ENCODE assay signal across 29 cellular contexts in genomic region chr11:116439480-116439759, GRCh38.
"Had no signal": no experiment of that assay in that cellular context is flagged by ENCODE, and none has a peak within 500 bp of the region (broad histone marks: within the 10 kb centered on the region; RNA-seq: fewer than 3 reads in every experiment).

No MANE protein-coding gene starts in this region.

- H3K9me3 ChIP-seq: Peyer's patch had no signal

- ATAC-seq: activated CD4-positive, alpha-beta T cell treated with anti-CD3 and anti-CD28 coated beads for 36 hours; activated CD4-positive, CD25-positive, alpha-beta regulatory T cell treated with anti-CD3 and anti-CD28 coated beads, Interleukin-2, amount 50 U/mL, for 24 hours; activated CD8-positive, alpha-beta T cell treated with anti-CD3 and anti-CD28 coated beads, Interleukin-2, amount 10 ng/mL, durations not matched to agents 7 days and 5 days; PC-3; Right ventricle myocardium inferior; WTC11 had no signal

- H3K27me3 ChIP-seq: ascending aorta, Peyer's patch had no signal

- DNase-seq: activated CD4-positive, alpha-beta T cell treated with anti-CD3 and anti-CD28 coated beads for 36 hours; activated CD4-positive, alpha-beta T cell treated with anti-CD3 and anti-CD28 coated beads, Interleukin-2, amount 10 ng/mL, durations not matched to agents 7 days and 5 days; activated CD4-positive, alpha-beta T cell treated with anti-CD3 and anti-CD28 coated beads, Interleukin-2, amount 50 U/mL, for 48 hours; activated CD8-positive, alpha-beta T cell treated with anti-CD3 and anti-CD28 coated beads, Interleukin-2, amount 10 ng/mL, durations not matched to agents 7 days and 5 days; activated gamma-delta T cell; activated naive CD4-positive, alpha-beta T cell treated with Interleukin-2 at 50 U/mL for 16 hours; activated naive CD8-positive, alpha-beta T cell treated with anti-CD3 and anti-CD28 coated beads, Interleukin-2, amount 10 ng/mL, durations not matched to agents 7 days and 5 days; activated T-cell treated with anti-CD3 and anti-CD28 coated beads, Interleukin-2, amount 50 U/mL, for 24 hours; NCI-H1105; NCI-H1417 treated with DMSO at 0.1 percent for 48 hours; NCI-H187 treated with DMSO at 0.1 percent for 48 hours; NCI-H2081; NCI-H345; NCI-H524 treated with DMSO at 0.1 percent for 48 hours; NCI-H774; NK-92 treated with Interleukin-12 subunit alpha and Interleukin-12 subunit beta, amount 100 ng/mL, for 24 hours; PC-3; Peyer's patch; SIG-M5; SW 1271; T-helper 1 cell; T-helper 2 cell; T-helper 9 cell had no signal

- H3K27ac ChIP-seq: ascending aorta, breast epithelium, Peyer's patch, RWPE1 had no signal

- H3K4me3 ChIP-seq: ascending aorta, breast epithelium, Peyer's patch had no signal

- H3K4me1 ChIP-seq: ascending aorta, breast epithelium had no signal
